12 cellular contexts compared by ENCODE assay signal in genomic region chr18:36786686-36787085, GRCh38. TPM values are rescaled to one million over a fixed set of nuclear protein-coding genes. Genes with fewer than 3 reads are reported as not detected.
DNase-seq lines count a peak whose midpoint lies in the region; ATAC-seq and TF ChIP-seq lines count a peak whose summit lies in the region.
"Had no signal": no experiment of that assay in that cellular context is flagged by ENCODE, and none has a peak within 500 bp of the region (broad histone marks: within the 10 kb centered on the region; RNA-seq: fewer than 3 reads in every experiment).

No MANE protein-coding gene starts in this region.

- H3K9me3 Mint-ChIP-seq in CD8-positive, alpha-beta T cell: no peaks in the 10 kb centered on the region

- no peak for TF ChIP-seq CTCF in lower leg skin (IDR thresholded peaks at IDR 0.05)
- TF ChIP-seq CTCF in upper lobe of right lung (IDR thresholded peaks at IDR 0.05): no peak
- no peak for TF ChIP-seq CTCF in CD8-positive, alpha-beta T cell (IDR thresholded peaks at IDR 0.05)

- TF ChIP-seq POLR2A in lower leg skin (IDR thresholded peaks at IDR 0.05): no peak

- H3K4me1 ChIP-seq in upper lobe of right lung: no peaks in the 10 kb centered on the region
- no peaks in the 10 kb centered on the region for H3K4me1 ChIP-seq in CD8-positive, alpha-beta T cell (ENCODE audit: insufficient read depth, low read length)

- H3K27ac ChIP-seq in upper lobe of right lung: peak overlapping the region; percentile 43
- H3K27ac ChIP-seq in CD8-positive, alpha-beta T cell (ENCODE audit: low read depth, low read length): no peak overlapping the region

- peaks cover 53% of the 10 kb centered on the region for H3K36me3 Mint-ChIP-seq in CD8-positive, alpha-beta T cell

- whole genome bisulfite sequencing in lower leg skin, 2 donors: 33 to 43% methylated on average over 4 of the region's 4 CpGs

- H3K9me3 ChIP-seq in upper lobe of right lung: no peaks in the 10 kb centered on the region
- H3K9me3 ChIP-seq in CD8-positive, alpha-beta T cell (ENCODE audit: low read length): no peaks in the 10 kb centered on the region

- H3K4me3 ChIP-seq in lower leg skin (ENCODE audit: low read depth, poor library complexity, severe bottlenecking): no peak overlapping the region
- no peak overlapping the region for H3K4me3 ChIP-seq in upper lobe of right lung
- no peak overlapping the region for H3K4me3 ChIP-seq in CD8-positive, alpha-beta T cell (ENCODE audit: low read depth, low read length)

- no peak overlapping the region for H3K27ac Mint-ChIP-seq in CD8-positive, alpha-beta T cell
- H3K27ac Mint-ChIP-seq: stimulated activated naive B cell treated with anti-CD40 and anti-IgM and Interleukin-4, amounts not matched to agents 10 μg/mL and 1 μg/mL and 100 μg/mL, for 72 hours had no signal

- ATAC-seq in upper lobe of right lung: peak; percentile 91
- no peak for ATAC-seq in CD8-positive, alpha-beta T cell
- ATAC-seq: stimulated activated naive B cell treated with anti-CD40 and anti-IgM and Interleukin-4, amounts not matched to agents 10 μg/mL and 1 μg/mL and 100 μg/mL, for 72 hours had no signal

- no peaks in the 10 kb centered on the region for H3K27me3 ChIP-seq in upper lobe of right lung
- no peaks in the 10 kb centered on the region for H3K27me3 ChIP-seq in CD8-positive, alpha-beta T cell (ENCODE audit: insufficient read depth, low read length)

- H3K4me3 Mint-ChIP-seq in CD8-positive, alpha-beta T cell: no peak overlapping the region
- H3K4me3 Mint-ChIP-seq: stimulated activated naive B cell treated with anti-CD40 and anti-IgM and Interleukin-4, amounts not matched to agents 10 μg/mL and 1 μg/mL and 100 μg/mL, for 72 hours had no signal

- CTCF ChIA-PET in CD8-positive, alpha-beta T cell (lab: Charles Lee): no interaction called here

- no peaks in the 10 kb centered on the region for H3K27me3 Mint-ChIP-seq in CD8-positive, alpha-beta T cell (ENCODE audit: low read depth)
- H3K27me3 Mint-ChIP-seq: stimulated activated naive B cell treated with anti-CD40 and anti-IgM and Interleukin-4, amounts not matched to agents 10 μg/mL and 1 μg/mL and 100 μg/mL, for 72 hours had no signal

- H3K36me3 ChIP-seq in upper lobe of right lung: peaks cover 14% of the 10 kb centered on the region
- H3K36me3 ChIP-seq in CD8-positive, alpha-beta T cell (ENCODE audit: insufficient read depth, low read length): peaks cover 4% of the 10 kb centered on the region

- POLR2A ChIA-PET in CD8-positive, alpha-beta T cell (lab: Charles Lee): no interaction called here

- no peaks in the 10 kb centered on the region for H3K4me1 Mint-ChIP-seq in CD8-positive, alpha-beta T cell (ENCODE audit: low read depth)
- H3K4me1 Mint-ChIP-seq: stimulated activated naive B cell treated with anti-CD40 and anti-IgM and Interleukin-4, amounts not matched to agents 10 μg/mL and 1 μg/mL and 100 μg/mL, for 72 hours had no signal

- DNase-seq in HuH-7 (ENCODE audit: low spot score) (peak; percentile 17), dermis microvascular lymphatic vessel endothelial cell (ENCODE audit: low read depth in 2 of 2) (peak; percentile 11 to 42), lower leg skin (ENCODE audit: low spot score in 2 of 2) (peak; percentile 60 to 90), upper lobe of right lung (peak; percentile 71), NCI-H1105 (lab: John Stamatoyannopoulos, UW) (no peak)
- no peak for DNase-seq in activated CD8-positive, alpha-beta memory T cell treated with anti-CD3 and anti-CD28 coated beads, Interleukin-2, amount 50 U/mL, for 4 hours
- no peak for DNase-seq in CD8-positive, alpha-beta T cell
- DNase-seq: activated CD4-positive, alpha-beta T cell treated with anti-CD3 and anti-CD28 coated beads, Interleukin-2, amount 50 U/mL, for 4 hours; cerebellar nuclear complex; NCI-H1436 treated with DMSO at 0.1 percent for 48 hours; small intestine; stimulated activated naive B cell treated with anti-CD40 and anti-IgM and Interleukin-4, amounts not matched to agents 10 μg/mL and 1 μg/mL and 100 μg/mL, for 72 hours had no signal

- intact Hi-C loops in lower leg skin (cut with DNase I; ENCODE audit: low total_unique reads): no loop called here
- intact Hi-C loops in upper lobe of right lung (cut with DNase I): no loop called here
- intact Hi-C loops in CD8-positive, alpha-beta T cell (cut with DNase I, micrococcal nuclease): no loop called here

RNA-seq across cellular contexts. Expression of gene TPGS2, which starts 42.1 kb away (rescaled TPM):
- total RNA-seq in dermis microvascular lymphatic vessel endothelial cell (204 and 214 TPM in 2 replicates), lower leg skin (10 to 100 TPM; 59.5 to 84.2 (median 75.9) TPM), upper lobe of right lung (57.6 TPM)
- 10 to 100 TPM; 14.5 to 16.4 TPM for total RNA-seq in CD8-positive, alpha-beta T cell

RNA-seq across cellular contexts. Expression of gene KIAA1328, which starts 42.2 kb away (rescaled TPM):
- total RNA-seq in dermis microvascular lymphatic vessel endothelial cell (3.0 and 3.3 TPM in 2 replicates), lower leg skin (10 to 100 TPM; 16.1 to 32.0 (median 20.1) TPM), upper lobe of right lung (11.9 TPM)
- 1 to 10 TPM; 6.9 to 7.0 TPM for total RNA-seq in CD8-positive, alpha-beta T cell

Comparison
In these comparisons a context has a peak if more than half of its experiments do, and no peak if none do; other contexts are left out.
1. DNase-seq: peak in HuH-7 (single experiment), dermis microvascular lymphatic vessel endothelial cell (2 of 2), lower leg skin (2 of 2) and upper lobe of right lung (single experiment); none in activated CD8-positive, alpha-beta memory T cell treated with anti-CD3 and anti-CD28 coated beads, Interleukin-2, amount 50 U/mL, for 4 hours (single experiment), CD8-positive, alpha-beta T cell (0 of 7) and NCI-H1105 (single experiment).